Comparison of ENCODE assay signal across 8 cellular contexts in the genomic region with DNA sequence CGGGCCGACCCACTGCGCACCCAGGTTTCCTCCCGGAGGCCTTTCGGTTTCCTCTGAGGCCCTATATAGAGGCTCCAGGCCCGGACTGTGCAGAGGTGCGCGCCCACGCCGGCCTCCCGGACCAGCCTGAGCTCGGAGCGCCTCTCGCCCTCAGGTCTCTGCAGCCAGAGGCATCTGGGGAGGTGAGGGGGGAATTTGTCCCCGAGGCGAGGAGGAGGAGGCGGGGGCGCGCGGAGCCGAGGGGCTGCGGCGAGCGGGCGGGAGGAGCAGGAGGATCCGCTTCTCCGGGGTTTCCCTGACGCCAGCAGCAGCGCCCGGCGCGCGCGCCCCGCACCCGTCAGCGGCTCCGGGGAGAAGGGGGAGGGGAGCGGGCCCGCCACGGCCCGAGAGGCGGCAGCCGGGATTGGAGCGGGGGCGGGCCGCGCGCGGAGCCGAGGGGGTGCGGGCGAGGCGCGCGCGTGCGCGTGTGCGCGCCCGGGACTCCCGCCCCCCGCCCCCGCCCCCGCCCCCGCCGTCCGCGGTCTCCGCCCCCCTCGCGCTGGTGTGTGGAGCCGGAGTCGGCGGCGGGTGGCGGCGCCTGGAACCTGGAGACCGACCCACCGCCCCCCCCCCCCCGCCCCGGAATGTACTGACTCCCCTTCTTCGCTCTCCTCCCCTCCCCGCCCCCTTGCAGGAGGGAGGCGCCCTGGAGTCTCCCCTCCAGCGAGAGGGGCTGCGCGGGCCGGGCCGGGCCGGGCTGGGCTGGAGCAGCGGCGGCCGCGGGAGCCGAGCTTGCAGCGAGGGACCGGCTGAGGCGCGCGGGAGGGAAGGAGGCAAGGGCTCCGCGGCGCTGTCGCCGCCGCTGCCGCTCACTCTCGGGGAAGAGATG. TPM values are rescaled to one million over a fixed set of nuclear protein-coding genes. Genes with fewer than 3 reads are reported as not detected.
DNase-seq lines count a peak whose midpoint lies in the region; ATAC-seq and TF ChIP-seq lines count a peak whose summit lies in the region.

A gene with protein sequence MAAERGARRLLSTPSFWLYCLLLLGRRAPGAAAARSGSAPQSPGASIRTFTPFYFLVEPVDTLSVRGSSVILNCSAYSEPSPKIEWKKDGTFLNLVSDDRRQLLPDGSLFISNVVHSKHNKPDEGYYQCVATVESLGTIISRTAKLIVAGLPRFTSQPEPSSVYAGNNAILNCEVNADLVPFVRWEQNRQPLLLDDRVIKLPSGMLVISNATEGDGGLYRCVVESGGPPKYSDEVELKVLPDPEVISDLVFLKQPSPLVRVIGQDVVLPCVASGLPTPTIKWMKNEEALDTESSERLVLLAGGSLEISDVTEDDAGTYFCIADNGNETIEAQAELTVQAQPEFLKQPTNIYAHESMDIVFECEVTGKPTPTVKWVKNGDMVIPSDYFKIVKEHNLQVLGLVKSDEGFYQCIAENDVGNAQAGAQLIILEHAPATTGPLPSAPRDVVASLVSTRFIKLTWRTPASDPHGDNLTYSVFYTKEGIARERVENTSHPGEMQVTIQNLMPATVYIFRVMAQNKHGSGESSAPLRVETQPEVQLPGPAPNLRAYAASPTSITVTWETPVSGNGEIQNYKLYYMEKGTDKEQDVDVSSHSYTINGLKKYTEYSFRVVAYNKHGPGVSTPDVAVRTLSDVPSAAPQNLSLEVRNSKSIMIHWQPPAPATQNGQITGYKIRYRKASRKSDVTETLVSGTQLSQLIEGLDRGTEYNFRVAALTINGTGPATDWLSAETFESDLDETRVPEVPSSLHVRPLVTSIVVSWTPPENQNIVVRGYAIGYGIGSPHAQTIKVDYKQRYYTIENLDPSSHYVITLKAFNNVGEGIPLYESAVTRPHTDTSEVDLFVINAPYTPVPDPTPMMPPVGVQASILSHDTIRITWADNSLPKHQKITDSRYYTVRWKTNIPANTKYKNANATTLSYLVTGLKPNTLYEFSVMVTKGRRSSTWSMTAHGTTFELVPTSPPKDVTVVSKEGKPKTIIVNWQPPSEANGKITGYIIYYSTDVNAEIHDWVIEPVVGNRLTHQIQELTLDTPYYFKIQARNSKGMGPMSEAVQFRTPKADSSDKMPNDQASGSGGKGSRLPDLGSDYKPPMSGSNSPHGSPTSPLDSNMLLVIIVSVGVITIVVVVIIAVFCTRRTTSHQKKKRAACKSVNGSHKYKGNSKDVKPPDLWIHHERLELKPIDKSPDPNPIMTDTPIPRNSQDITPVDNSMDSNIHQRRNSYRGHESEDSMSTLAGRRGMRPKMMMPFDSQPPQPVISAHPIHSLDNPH (N-terminal part only) (plus strand): TSS at position 653 of the 868 bp plus-strand sequence. CDS start 213 bp downstream, at position 866.

- H3K4me3 ChIP-seq in choroid plexus epithelial cell (ENCODE audit: low read depth, low read length) = peak within 1 kb of the TSS; percentile 79
- H3K4me3 ChIP-seq in kidney epithelial cell (ENCODE audit: low read depth, low read length) = peak within 1 kb of the TSS; percentile 78

- ATAC-seq in GM18517 (IDR thresholded peaks at IDR 0.05; ENCODE audit: unreplicated experiment) (peak; percentile 48), HG03095 (IDR thresholded peaks at IDR 0.05; ENCODE audit: unreplicated experiment) (peak; percentile 60)

- no peaks in the 10 kb centered on the region for H3K27me3 ChIP-seq in kidney epithelial cell (ENCODE audit: control insufficient read depth, insufficient read depth, low read length)

- H3K36me3 ChIP-seq in kidney epithelial cell (ENCODE audit: control insufficient read depth, insufficient read depth, low read length) = no peaks in the 10 kb centered on the region

- peak; percentile 74 for DNase-seq in NCI-H2227 treated with DMSO at 0.1 percent for 48 hours (lab: John Stamatoyannopoulos, UW)
- peak; percentile 79 for DNase-seq in activated CD4-positive, alpha-beta T cell treated with anti-CD3 and anti-CD28 coated beads for 48 hours
- DNase-seq in choroid plexus epithelial cell (ENCODE audit: low read depth) = peak; percentile 79
- no peak for DNase-seq in kidney epithelial cell (ENCODE audit: low read depth)
- peak; percentile 63 to 70 for DNase-seq in stimulated activated CD4-positive, alpha-beta T cell treated with anti-CD3 and anti-CD28 coated beads, Interleukin-15, amount 100 ng/mL, for 1 hour (ENCODE audit: low read depth in 1 of 2, low spot score in 1 of 2)
- no peak for DNase-seq in MV-4-11 (lab: John Stamatoyannopoulos, UW)

- TF ChIP-seq CTCF in choroid plexus epithelial cell (conservative IDR thresholded peaks at IDR 0.05; ENCODE audit: low read depth, low read length) (no peak), kidney epithelial cell (IDR thresholded peaks at IDR 0.05; ENCODE audit: insufficient read depth, low read length, poor library complexity, severe bottlenecking) (no peak)

RNA-seq across cellular contexts. Expression of the gene that starts here (rescaled TPM):
- 26.6 and 30.5 TPM in 2 replicates for total RNA-seq in kidney epithelial cell

Comparison
In these comparisons a context has a peak if more than half of its experiments do, and no peak if none do; other contexts are left out.
1. DNase-seq: peak in NCI-H2227 treated with DMSO at 0.1 percent for 48 hours (single experiment), activated CD4-positive, alpha-beta T cell treated with anti-CD3 and anti-CD28 coated beads for 48 hours (single experiment), choroid plexus epithelial cell (single experiment) and stimulated activated CD4-positive, alpha-beta T cell treated with anti-CD3 and anti-CD28 coated beads, Interleukin-15, amount 100 ng/mL, for 1 hour (2 of 2); none in kidney epithelial cell (single experiment) and MV-4-11 (single experiment).